Comparison of ENCODE assay signal across 1 cellular context in the genomic region with DNA sequence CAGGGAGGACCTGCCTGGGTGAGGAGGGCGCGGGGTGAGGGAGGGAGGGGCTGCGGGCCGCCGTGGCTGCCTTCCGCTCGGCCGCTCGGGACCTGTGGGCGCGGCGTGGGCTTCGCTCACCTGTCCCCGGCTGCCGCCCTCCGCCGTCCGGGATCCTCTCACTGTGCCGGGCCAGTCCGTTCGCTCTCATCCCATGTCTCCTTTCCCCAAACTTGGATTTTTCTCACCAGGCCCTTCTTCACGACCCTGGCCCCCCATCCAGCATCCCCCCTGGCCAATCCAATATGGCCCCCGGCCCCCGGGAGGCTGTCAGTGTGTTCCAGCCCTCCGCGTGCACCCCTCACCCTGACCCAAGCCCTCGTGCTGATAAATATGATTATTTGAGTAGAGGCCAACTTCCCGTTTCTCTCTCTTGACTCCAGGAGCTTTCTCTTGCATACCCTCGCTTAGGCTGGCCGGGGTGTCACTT.
A peak's percentile ranks its signal among the peaks of the same experiment; 100 is the strongest.
TF ChIP-seq lines count a peak whose summit lies in the region.

No MANE protein-coding gene starts in this region.

TF ChIP-seq in GM12878, 131 proteins besides CTCF, POLR2A, EP300 and RAD21:
- TF ChIP-seq CBX5 (IDR thresholded peaks at IDR 0.05; ENCODE audit: low read depth) (no peak), SREBF1 (IDR thresholded peaks at IDR 0.05; ENCODE audit: low read length) (no peak), BHLHE40 (IDR thresholded peaks at IDR 0.05; ENCODE audit: borderline replicate concordance in 1 of 2, low read depth in 2 of 2, low read length in 1 of 2) (peak in 1 of 2 experiments; percentile 17; a peak in 1 of 4 replicates), SIN3A (IDR thresholded peaks at IDR 0.05; ENCODE audit: low read depth, low read length) (no peak), WRNIP1 (IDR thresholded peaks at IDR 0.05; ENCODE audit: borderline replicate concordance, low read depth, low read length) (no peak), ZNF24 (IDR thresholded peaks at IDR 0.05) (peak; percentile 9; the same call in 1 of the 2 replicates), JUND (IDR thresholded peaks at IDR 0.05; ENCODE audit: low read depth, low read length) (no peak), SMAD1 (IDR thresholded peaks at IDR 0.05; ENCODE audit: low read depth, partially characterized antibody) (no peak), MEF2B (IDR thresholded peaks at IDR 0.05; ENCODE audit: partially characterized antibody, poor library complexity, severe bottlenecking) (peak; percentile 9), RB1 (IDR thresholded peaks at IDR 0.05; ENCODE audit: borderline replicate concordance) (no peak), YY1 (IDR thresholded peaks at IDR 0.05; ENCODE audit: low read depth, low read length) (peak; percentile 87), POLR2AphosphoS5 (IDR thresholded peaks at IDR 0.05; ENCODE audit: low read length) (0 out of 2 replicates have a peak, but pooled peaks have one; percentile 23), TAF1 (IDR thresholded peaks at IDR 0.05; ENCODE audit: borderline replicate concordance, low read depth, low read length) (peak; percentile 3; the same call in 1 of the 2 replicates), SRF (IDR thresholded peaks at IDR 0.05; ENCODE audit: low read depth in 2 of 2, low read length in 2 of 2) (0 out of 4 replicates have a peak, but pooled peaks of 1 of the 2 experiments have one; percentile 1), CREM (IDR thresholded peaks at IDR 0.05; ENCODE audit: low read depth) (no peak), EZH2 (IDR thresholded peaks at IDR 0.05; ENCODE audit: borderline replicate concordance, control insufficient read depth, low read depth, low read length) (no peak), LARP7 (IDR thresholded peaks at IDR 0.05) (peak; percentile 18; the same call in 1 of the 2 replicates), GATAD2B (conservative IDR thresholded peaks at IDR 0.05; ENCODE audit: low read depth) (0 out of 2 replicates have a peak, but pooled peaks have one; percentile 10), BACH1 (IDR thresholded peaks at IDR 0.05; ENCODE audit: borderline replicate concordance) (no peak)
- TF ChIP-seq, protein P1, sequence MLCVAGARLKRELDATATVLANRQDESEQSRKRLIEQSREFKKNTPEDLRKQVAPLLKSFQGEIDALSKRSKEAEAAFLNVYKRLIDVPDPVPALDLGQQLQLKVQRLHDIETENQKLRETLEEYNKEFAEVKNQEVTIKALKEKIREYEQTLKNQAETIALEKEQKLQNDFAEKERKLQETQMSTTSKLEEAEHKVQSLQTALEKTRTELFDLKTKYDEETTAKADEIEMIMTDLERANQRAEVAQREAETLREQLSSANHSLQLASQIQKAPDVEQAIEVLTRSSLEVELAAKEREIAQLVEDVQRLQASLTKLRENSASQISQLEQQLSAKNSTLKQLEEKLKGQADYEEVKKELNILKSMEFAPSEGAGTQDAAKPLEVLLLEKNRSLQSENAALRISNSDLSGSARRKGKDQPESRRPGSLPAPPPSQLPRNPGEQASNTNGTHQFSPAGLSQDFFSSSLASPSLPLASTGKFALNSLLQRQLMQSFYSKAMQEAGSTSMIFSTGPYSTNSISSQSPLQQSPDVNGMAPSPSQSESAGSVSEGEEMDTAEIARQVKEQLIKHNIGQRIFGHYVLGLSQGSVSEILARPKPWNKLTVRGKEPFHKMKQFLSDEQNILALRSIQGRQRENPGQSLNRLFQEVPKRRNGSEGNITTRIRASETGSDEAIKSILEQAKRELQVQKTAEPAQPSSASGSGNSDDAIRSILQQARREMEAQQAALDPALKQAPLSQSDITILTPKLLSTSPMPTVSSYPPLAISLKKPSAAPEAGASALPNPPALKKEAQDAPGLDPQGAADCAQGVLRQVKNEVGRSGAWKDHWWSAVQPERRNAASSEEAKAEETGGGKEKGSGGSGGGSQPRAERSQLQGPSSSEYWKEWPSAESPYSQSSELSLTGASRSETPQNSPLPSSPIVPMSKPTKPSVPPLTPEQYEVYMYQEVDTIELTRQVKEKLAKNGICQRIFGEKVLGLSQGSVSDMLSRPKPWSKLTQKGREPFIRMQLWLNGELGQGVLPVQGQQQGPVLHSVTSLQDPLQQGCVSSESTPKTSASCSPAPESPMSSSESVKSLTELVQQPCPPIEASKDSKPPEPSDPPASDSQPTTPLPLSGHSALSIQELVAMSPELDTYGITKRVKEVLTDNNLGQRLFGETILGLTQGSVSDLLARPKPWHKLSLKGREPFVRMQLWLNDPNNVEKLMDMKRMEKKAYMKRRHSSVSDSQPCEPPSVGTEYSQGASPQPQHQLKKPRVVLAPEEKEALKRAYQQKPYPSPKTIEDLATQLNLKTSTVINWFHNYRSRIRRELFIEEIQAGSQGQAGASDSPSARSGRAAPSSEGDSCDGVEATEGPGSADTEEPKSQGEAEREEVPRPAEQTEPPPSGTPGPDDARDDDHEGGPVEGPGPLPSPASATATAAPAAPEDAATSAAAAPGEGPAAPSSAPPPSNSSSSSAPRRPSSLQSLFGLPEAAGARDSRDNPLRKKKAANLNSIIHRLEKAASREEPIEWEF (IDR thresholded peaks at IDR 0.05; ENCODE audit: insufficient replicate concordance, low read depth, low read length): no peak
- TF ChIP-seq, protein P2, sequence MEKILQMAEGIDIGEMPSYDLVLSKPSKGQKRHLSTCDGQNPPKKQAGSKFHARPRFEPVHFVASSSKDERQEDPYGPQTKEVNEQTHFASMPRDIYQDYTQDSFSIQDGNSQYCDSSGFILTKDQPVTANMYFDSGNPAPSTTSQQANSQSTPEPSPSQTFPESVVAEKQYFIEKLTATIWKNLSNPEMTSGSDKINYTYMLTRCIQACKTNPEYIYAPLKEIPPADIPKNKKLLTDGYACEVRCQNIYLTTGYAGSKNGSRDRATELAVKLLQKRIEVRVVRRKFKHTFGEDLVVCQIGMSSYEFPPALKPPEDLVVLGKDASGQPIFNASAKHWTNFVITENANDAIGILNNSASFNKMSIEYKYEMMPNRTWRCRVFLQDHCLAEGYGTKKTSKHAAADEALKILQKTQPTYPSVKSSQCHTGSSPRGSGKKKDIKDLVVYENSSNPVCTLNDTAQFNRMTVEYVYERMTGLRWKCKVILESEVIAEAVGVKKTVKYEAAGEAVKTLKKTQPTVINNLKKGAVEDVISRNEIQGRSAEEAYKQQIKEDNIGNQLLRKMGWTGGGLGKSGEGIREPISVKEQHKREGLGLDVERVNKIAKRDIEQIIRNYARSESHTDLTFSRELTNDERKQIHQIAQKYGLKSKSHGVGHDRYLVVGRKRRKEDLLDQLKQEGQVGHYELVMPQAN (conservative IDR thresholded peaks at IDR 0.05): peak; percentile 61
- TF ChIP-seq, protein P3, sequence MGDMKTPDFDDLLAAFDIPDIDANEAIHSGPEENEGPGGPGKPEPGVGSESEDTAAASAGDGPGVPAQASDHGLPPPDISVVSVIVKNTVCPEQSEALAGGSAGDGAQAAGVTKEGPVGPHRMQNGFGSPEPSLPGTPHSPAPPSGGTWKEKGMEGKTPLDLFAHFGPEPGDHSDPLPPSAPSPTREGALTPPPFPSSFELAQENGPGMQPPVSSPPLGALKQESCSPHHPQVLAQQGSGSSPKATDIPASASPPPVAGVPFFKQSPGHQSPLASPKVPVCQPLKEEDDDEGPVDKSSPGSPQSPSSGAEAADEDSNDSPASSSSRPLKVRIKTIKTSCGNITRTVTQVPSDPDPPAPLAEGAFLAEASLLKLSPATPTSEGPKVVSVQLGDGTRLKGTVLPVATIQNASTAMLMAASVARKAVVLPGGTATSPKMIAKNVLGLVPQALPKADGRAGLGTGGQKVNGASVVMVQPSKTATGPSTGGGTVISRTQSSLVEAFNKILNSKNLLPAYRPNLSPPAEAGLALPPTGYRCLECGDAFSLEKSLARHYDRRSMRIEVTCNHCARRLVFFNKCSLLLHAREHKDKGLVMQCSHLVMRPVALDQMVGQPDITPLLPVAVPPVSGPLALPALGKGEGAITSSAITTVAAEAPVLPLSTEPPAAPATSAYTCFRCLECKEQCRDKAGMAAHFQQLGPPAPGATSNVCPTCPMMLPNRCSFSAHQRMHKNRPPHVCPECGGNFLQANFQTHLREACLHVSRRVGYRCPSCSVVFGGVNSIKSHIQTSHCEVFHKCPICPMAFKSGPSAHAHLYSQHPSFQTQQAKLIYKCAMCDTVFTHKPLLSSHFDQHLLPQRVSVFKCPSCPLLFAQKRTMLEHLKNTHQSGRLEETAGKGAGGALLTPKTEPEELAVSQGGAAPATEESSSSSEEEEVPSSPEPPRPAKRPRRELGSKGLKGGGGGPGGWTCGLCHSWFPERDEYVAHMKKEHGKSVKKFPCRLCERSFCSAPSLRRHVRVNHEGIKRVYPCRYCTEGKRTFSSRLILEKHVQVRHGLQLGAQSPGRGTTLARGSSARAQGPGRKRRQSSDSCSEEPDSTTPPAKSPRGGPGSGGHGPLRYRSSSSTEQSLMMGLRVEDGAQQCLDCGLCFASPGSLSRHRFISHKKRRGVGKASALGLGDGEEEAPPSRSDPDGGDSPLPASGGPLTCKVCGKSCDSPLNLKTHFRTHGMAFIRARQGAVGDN (IDR thresholded peaks at IDR 0.05): peak; percentile 2; the same call in 1 of the 2 replicates
